Comparison of ENCODE assay signal across 16 cellular contexts in the genomic region with DNA sequence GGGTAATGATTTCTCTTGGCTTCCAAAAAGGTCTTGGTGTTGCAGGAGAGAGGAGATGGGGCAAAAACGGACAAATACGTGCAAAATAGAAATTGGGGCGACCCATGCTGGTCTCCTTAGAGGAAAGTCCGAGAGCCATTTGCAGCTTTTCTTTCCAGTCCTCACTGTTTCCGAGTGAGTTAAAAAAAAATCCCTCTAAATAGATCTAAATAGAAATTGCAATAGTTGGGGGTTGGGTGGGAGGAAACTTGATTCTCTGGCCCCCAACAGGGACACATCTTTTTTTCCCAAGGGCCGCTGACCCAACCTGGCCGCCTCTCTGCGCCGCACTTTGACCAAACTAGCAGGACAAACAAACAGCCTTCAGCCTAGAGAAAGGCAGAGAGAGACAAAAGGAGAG. TPM values are rescaled to one million over a fixed set of nuclear protein-coding genes. Genes with fewer than 3 reads are reported as not detected.
A peak's percentile ranks its signal among the peaks of the same experiment; 100 is the strongest.
DNase-seq lines count a peak whose midpoint lies in the region; ATAC-seq and TF ChIP-seq lines count a peak whose summit lies in the region.
"Had no signal": no experiment of that assay in that cellular context is flagged by ENCODE, and none has a peak within 500 bp of the region (broad histone marks: within the 10 kb centered on the region; RNA-seq: fewer than 3 reads in every experiment).

No MANE protein-coding gene starts in this region.

- H3K4me3 ChIP-seq in mammary epithelial cell (replicated peaks in 1 of 3; ENCODE audit: insufficient read depth in 1 of 3, low read depth in 2 of 3, low read length in 3 of 3), result no peak overlapping the region

- H3K9me3 ChIP-seq in mammary epithelial cell (replicated peaks; ENCODE audit: insufficient read depth, low read length), result no peaks in the 10 kb centered on the region
- H3K9me3 ChIP-seq: gastroesophageal sphincter, lower lobe of right lung had no signal

- DNase-seq in T-helper 1 cell (no peak), ELF-1 (ENCODE audit: low read depth, low spot score) (peak; percentile 28), mammary epithelial cell (no peak), NCI-H82 treated with DMSO at 0.1 percent for 48 hours (lab: John Stamatoyannopoulos, UW; ENCODE audit: unreplicated experiment) (no peak), 8988T (no peak)
- no peak for DNase-seq in natural killer cell treated with Interleukin-12 subunit alpha and Interleukin-12 subunit beta and Interleukin-15 and Interleukin-18, amount 100 ng/mL, for 72 hours (ENCODE audit: low spot score)
- DNase-seq: activated gamma-delta T cell treated with Interleukin-2 at 50 U/mL for 16 hours, DMS79 treated with DMSO at 0.1 percent for 48 hours, lower lobe of right lung, NCI-H524 treated with DMSO at 0.1 percent for 48 hours had no signal

- intact Hi-C loops in mammary epithelial cell (cut with micrococcal nuclease), result no loop called here

- H2AFZ ChIP-seq in mammary epithelial cell (ENCODE audit: low read depth, low read length), result no peak overlapping the region

- no peaks in the 10 kb centered on the region for H3K36me3 ChIP-seq in mammary epithelial cell (ENCODE audit: insufficient read depth, low read length)
- H3K36me3 ChIP-seq: gastroesophageal sphincter, lower lobe of right lung had no signal

- H3K79me2 ChIP-seq in mammary epithelial cell (ENCODE audit: insufficient read depth, low read length), result no peaks in the 10 kb centered on the region

- dilution Hi-C loops in mammary epithelial cell (cut with HindIII; ENCODE audit: low sequenced_read_pairs), result no loop called here

- peaks cover 16% of the 10 kb centered on the region for H3K4me1 ChIP-seq in mammary epithelial cell (ENCODE audit: insufficient read depth, low read length)

- peak overlapping the region; percentile 54 for H3K4me3 Mint-ChIP-seq in T-helper 1 cell treated with Interleukin-12 subunit alpha and Interleukin-12 subunit beta and Interleukin-4 antibody, amounts not matched to agents 30 μg/mL and 1 μg/mL, for 36 hours
- H3K4me3 Mint-ChIP-seq in natural killer cell treated with Interleukin-12 subunit alpha and Interleukin-12 subunit beta and Interleukin-15 and Interleukin-18, amount 100 ng/mL, for 72 hours, result peak overlapping the region; percentile 20
- H3K4me3 Mint-ChIP-seq: dendritic cell treated with granulocyte-macrophage colony-stimulating factor and Interleukin-4, amounts not matched to agents 40 ng/mL and 50 ng/mL, for 4 days had no signal

- no peak for TF ChIP-seq CTCF in mammary epithelial cell (conservative IDR thresholded peaks at IDR 0.05 in 1 of 2, IDR thresholded peaks at IDR 0.05 in 1 of 2; ENCODE audit: extremely low read depth in 1 of 2, insufficient read depth in 1 of 2, low read depth in 1 of 2, low read length in 2 of 2)

- BruUV-seq in mammary epithelial cell (replicated peaks; lab: Mats Ljungman, UMichigan), result no TSS peak

- no peak for ATAC-seq in natural killer cell treated with Interleukin-12 subunit alpha and Interleukin-12 subunit beta and Interleukin-15 and Interleukin-18, amount 100 ng/mL, for 72 hours
- ATAC-seq in HG02571 (IDR thresholded peaks at IDR 0.05; ENCODE audit: unreplicated experiment), result no peak
- ATAC-seq: gastroesophageal sphincter, lower lobe of right lung had no signal

- no peak overlapping the region for H3K27ac ChIP-seq in mammary epithelial cell (ENCODE audit: insufficient read depth, low read depth, low read length)
- H3K27ac ChIP-seq: gastroesophageal sphincter, lower lobe of right lung, VCaP had no signal

- peaks cover 15% of the 10 kb centered on the region for H3K4me1 Mint-ChIP-seq in T-helper 1 cell treated with Interleukin-12 subunit alpha and Interleukin-12 subunit beta and Interleukin-4 antibody, amounts not matched to agents 30 μg/mL and 1 μg/mL, for 36 hours (ENCODE audit: low read depth)
- H3K4me1 Mint-ChIP-seq in natural killer cell treated with Interleukin-12 subunit alpha and Interleukin-12 subunit beta and Interleukin-15 and Interleukin-18, amount 100 ng/mL, for 72 hours (ENCODE audit: low read depth in 2 of 2), result peaks cover 6 to 28% of the 10 kb centered on the region in 2 donors

- H3K9me3 Mint-ChIP-seq in T-helper 1 cell treated with Interleukin-12 subunit alpha and Interleukin-12 subunit beta and Interleukin-4 antibody, amounts not matched to agents 30 μg/mL and 1 μg/mL, for 36 hours, result no peaks in the 10 kb centered on the region
- H3K9me3 Mint-ChIP-seq in natural killer cell treated with Interleukin-12 subunit alpha and Interleukin-12 subunit beta and Interleukin-15 and Interleukin-18, amount 100 ng/mL, for 72 hours, result no peaks in the 10 kb centered on the region
- H3K9me3 Mint-ChIP-seq: dendritic cell treated with granulocyte-macrophage colony-stimulating factor and Interleukin-4, amounts not matched to agents 40 ng/mL and 50 ng/mL, for 4 days had no signal

- CTCF ChIA-PET in mammary epithelial cell (lab: Charles Lee; ENCODE audit: low non-redundant PET), result no interaction called here

- H3K9ac ChIP-seq in mammary epithelial cell (ENCODE audit: insufficient read depth, low read length), result no peak overlapping the region

- 39% methylated on average over 9 of the region's 9 CpGs for WGBS in mammary epithelial cell (ENCODE audit: low coverage, missing lambda C conversion rate)

- in situ Hi-C loops in mammary epithelial cell (cut with MboI; ENCODE audit: low sequenced_read_pairs in 2 of 2), result no loop called here

- peaks cover 96% of the 10 kb centered on the region for H3K27me3 Mint-ChIP-seq in T-helper 1 cell treated with Interleukin-12 subunit alpha and Interleukin-12 subunit beta and Interleukin-4 antibody, amounts not matched to agents 30 μg/mL and 1 μg/mL, for 36 hours (ENCODE audit: low read depth)
- H3K27me3 Mint-ChIP-seq in natural killer cell treated with Interleukin-12 subunit alpha and Interleukin-12 subunit beta and Interleukin-15 and Interleukin-18, amount 100 ng/mL, for 72 hours, result peaks cover 71 to 88% of the 10 kb centered on the region in 2 donors

- no peaks in the 10 kb centered on the region for H4K20me1 ChIP-seq in mammary epithelial cell (ENCODE audit: insufficient read depth, low read length)

- H3K27ac Mint-ChIP-seq in T-helper 1 cell treated with Interleukin-12 subunit alpha and Interleukin-12 subunit beta and Interleukin-4 antibody, amounts not matched to agents 30 μg/mL and 1 μg/mL, for 36 hours, result peak overlapping the region; percentile 72
- H3K27ac Mint-ChIP-seq in natural killer cell treated with Interleukin-12 subunit alpha and Interleukin-12 subunit beta and Interleukin-15 and Interleukin-18, amount 100 ng/mL, for 72 hours, result no peak overlapping the region
- H3K27ac Mint-ChIP-seq: dendritic cell treated with granulocyte-macrophage colony-stimulating factor and Interleukin-4, amounts not matched to agents 40 ng/mL and 50 ng/mL, for 4 days had no signal

- peaks cover 10% of the 10 kb centered on the region for H3K36me3 Mint-ChIP-seq in T-helper 1 cell treated with Interleukin-12 subunit alpha and Interleukin-12 subunit beta and Interleukin-4 antibody, amounts not matched to agents 30 μg/mL and 1 μg/mL, for 36 hours (ENCODE audit: low read depth)
- no peaks in the 10 kb centered on the region for H3K36me3 Mint-ChIP-seq in natural killer cell treated with Interleukin-12 subunit alpha and Interleukin-12 subunit beta and Interleukin-15 and Interleukin-18, amount 100 ng/mL, for 72 hours

- peak overlapping the region; percentile 52 for H3K4me2 ChIP-seq in mammary epithelial cell (ENCODE audit: insufficient read depth, low read depth, low read length)

- H3K27me3 ChIP-seq in mammary epithelial cell (ENCODE audit: insufficient read depth, low read length), result peaks cover 70% of the 10 kb centered on the region

RNA-seq across cellular contexts. Expression of a gene that starts 2.8 kb away (rescaled TPM):
- total RNA-seq in mammary epithelial cell, result 1 to 10 TPM; 2.5 to 4.0 TPM
- polyA plus RNA-seq in mammary epithelial cell, result not detected
- polyA minus RNA-seq in mammary epithelial cell, result not detected
- total RNA-seq in natural killer cell treated with Interleukin-12 subunit alpha and Interleukin-12 subunit beta and Interleukin-15 and Interleukin-18, amount 100 ng/mL, for 72 hours, result not detected
- total RNA-seq: gastroesophageal sphincter, lower lobe of right lung, temporal lobe had no signal
